In genomic region chr11:116539211-116539610, GRCh38 we compare ENCODE assay signal across 34 cellular contexts.
"Had no signal": no experiment of that assay in that cellular context is flagged by ENCODE, and none has a peak within 500 bp of the region (broad histone marks: within the 10 kb centered on the region; RNA-seq: fewer than 3 reads in every experiment).

No MANE protein-coding gene starts in this region.

- H3K4me3 Mint-ChIP-seq: activated B cell treated with CpG ODN at 0.5 μM for 24 hours; activated CD4-positive, alpha-beta memory T cell treated with anti-CD3 and anti-CD28 coated beads for 36 hours; activated CD4-positive, alpha-beta T cell treated with anti-CD3 and anti-CD28 coated beads, Interleukin-2, amount 10 ng/mL, durations not matched to agents 24 days and 14 days; activated CD8-positive, alpha-beta T cell treated with anti-CD3 and anti-CD28 coated beads for 36 hours; activated naive CD4-positive, alpha-beta T cell treated with anti-CD3 and anti-CD28 coated beads for 36 hours; activated naive CD8-positive, alpha-beta T cell treated with anti-CD3 and anti-CD28 coated beads for 36 hours; activated T-cell treated with anti-CD3 and anti-CD28 coated beads, Interleukin-2, amount 50 U/mL, for 4 hours; activated T-cell treated with anti-CD3 and anti-CD28 coated beads, Interleukin-2, amount 50 U/mL, for 72 hours; activated T-helper 1 cell treated with anti-CD3 and anti-CD28 coated beads, Interleukin-12 subunit alpha, Interleukin-12 subunit beta, Interleukin-2, Interleukin-4 antibody, amounts not matched to agents 30 ng/mL and 10 ng/mL and 1 ng/mL, durations not matched to agents 14 hours and 24 hours and 36 hours; activated T-helper 17 cell treated with anti-CD3 and anti-CD28 coated beads, Interleukin-2, amount 50 U/mL, for 72 hours; T-helper 1 cell treated with Interleukin-12 subunit alpha and Interleukin-12 subunit beta and Interleukin-4 antibody, amounts not matched to agents 30 μg/mL and 1 μg/mL, for 36 hours; T-helper 2 cell treated with Interferon-gamma antibody and Interleukin-4, amounts not matched to agents 5 μg/mL and 100 μg/mL, for 36 hours had no signal

- H3K36me3 Mint-ChIP-seq: activated CD4-positive, alpha-beta memory T cell treated with anti-CD3 and anti-CD28 coated beads for 36 hours; activated naive CD4-positive, alpha-beta T cell treated with anti-CD3 and anti-CD28 coated beads, Interleukin-2, amount 50 U/mL, for 72 hours had no signal

- H3K9me3 ChIP-seq: adrenal gland, body of pancreas had no signal

- H3K27ac Mint-ChIP-seq: activated B cell treated with CpG ODN at 0.5 μM for 24 hours; activated CD4-positive, alpha-beta memory T cell treated with anti-CD3 and anti-CD28 coated beads for 36 hours; activated CD4-positive, alpha-beta T cell treated with anti-CD3 and anti-CD28 coated beads, Interleukin-2, amount 10 ng/mL, durations not matched to agents 24 days and 14 days; activated CD8-positive, alpha-beta T cell treated with anti-CD3 and anti-CD28 coated beads for 36 hours; activated naive CD4-positive, alpha-beta T cell treated with anti-CD3 and anti-CD28 coated beads for 36 hours; activated naive CD4-positive, alpha-beta T cell treated with anti-CD3 and anti-CD28 coated beads, Interleukin-2, amount 50 U/mL, for 72 hours; activated naive CD8-positive, alpha-beta T cell treated with anti-CD3 and anti-CD28 coated beads for 36 hours; activated T-cell treated with anti-CD3 and anti-CD28 coated beads, Interleukin-2, amount 50 U/mL, for 72 hours; activated T-helper 1 cell treated with anti-CD3 and anti-CD28 coated beads, Interleukin-12 subunit alpha, Interleukin-12 subunit beta, Interleukin-2, Interleukin-4 antibody, amounts not matched to agents 30 ng/mL and 10 ng/mL and 1 ng/mL, durations not matched to agents 14 hours and 24 hours and 36 hours; activated T-helper 17 cell treated with anti-CD3 and anti-CD28 coated beads, Interleukin-2, amount 50 U/mL, for 72 hours; T-helper 1 cell treated with Interleukin-12 subunit alpha and Interleukin-12 subunit beta and Interleukin-4 antibody, amounts not matched to agents 30 μg/mL and 1 μg/mL, for 36 hours; T-helper 2 cell treated with Interferon-gamma antibody and Interleukin-4, amounts not matched to agents 5 μg/mL and 100 μg/mL, for 36 hours had no signal

- H3K9me3 Mint-ChIP-seq: activated B cell treated with CpG ODN at 0.5 μM for 24 hours; activated CD4-positive, alpha-beta memory T cell treated with anti-CD3 and anti-CD28 coated beads for 36 hours; activated CD4-positive, alpha-beta T cell treated with anti-CD3 and anti-CD28 coated beads, Interleukin-2, amount 10 ng/mL, durations not matched to agents 24 days and 14 days; activated CD8-positive, alpha-beta T cell treated with anti-CD3 and anti-CD28 coated beads for 36 hours; activated naive CD4-positive, alpha-beta T cell treated with anti-CD3 and anti-CD28 coated beads for 36 hours; activated naive CD4-positive, alpha-beta T cell treated with anti-CD3 and anti-CD28 coated beads, Interleukin-2, amount 50 U/mL, for 72 hours; activated naive CD8-positive, alpha-beta T cell treated with anti-CD3 and anti-CD28 coated beads for 36 hours; activated T-cell treated with anti-CD3 and anti-CD28 coated beads, Interleukin-2, amount 50 U/mL, for 4 hours; activated T-cell treated with anti-CD3 and anti-CD28 coated beads, Interleukin-2, amount 50 U/mL, for 72 hours; activated T-helper 1 cell treated with anti-CD3 and anti-CD28 coated beads, Interleukin-12 subunit alpha, Interleukin-12 subunit beta, Interleukin-2, Interleukin-4 antibody, amounts not matched to agents 30 ng/mL and 10 ng/mL and 1 ng/mL, durations not matched to agents 14 hours and 24 hours and 36 hours; activated T-helper 17 cell treated with anti-CD3 and anti-CD28 coated beads, Interleukin-2, amount 50 U/mL, for 72 hours; T-helper 1 cell treated with Interleukin-12 subunit alpha and Interleukin-12 subunit beta and Interleukin-4 antibody, amounts not matched to agents 30 μg/mL and 1 μg/mL, for 36 hours; T-helper 2 cell treated with Interferon-gamma antibody and Interleukin-4, amounts not matched to agents 5 μg/mL and 100 μg/mL, for 36 hours had no signal

- H3K27me3 ChIP-seq: body of pancreas, brain microvascular endothelial cell had no signal

- H3K4me1 ChIP-seq: adrenal gland, body of pancreas, breast epithelium had no signal

- DNase-seq: activated B cell treated with CpG ODN at 0.5 μM for 24 hours; activated CD4-positive, alpha-beta memory T cell treated with anti-CD3 and anti-CD28 coated beads for 36 hours; activated CD4-positive, alpha-beta T cell treated with anti-CD3 and anti-CD28 coated beads for 4 hours; activated CD4-positive, alpha-beta T cell treated with anti-CD3 and anti-CD28 coated beads, Interleukin-2, amount 10 ng/mL, durations not matched to agents 24 days and 14 days; activated CD4-positive, alpha-beta T cell treated with anti-CD3 and anti-CD28 coated beads, Interleukin-2, amount 50 U/mL, for 1 hour; activated CD4-positive, alpha-beta T cell treated with anti-CD3 and anti-CD28 coated beads, Interleukin-2, amount 50 U/mL, for 4 hours; activated CD4-positive, CD25-positive, alpha-beta regulatory T cell treated with anti-CD3 and anti-CD28 coated beads, Interleukin-2, amount 50 U/mL, for 72 hours; activated CD8-positive, alpha-beta memory T cell treated with anti-CD3 and anti-CD28 coated beads, Interleukin-2, amount 50 U/mL, for 4 hours; activated CD8-positive, alpha-beta T cell treated with anti-CD3 and anti-CD28 coated beads for 36 hours; activated effector memory CD4-positive, alpha-beta T cell treated with anti-CD3 and anti-CD28 coated beads, Interleukin-2, amount 50 U/mL, for 16 hours; activated gamma-delta T cell treated with Interleukin-2 at 50 U/mL for 16 hours; activated naive CD4-positive, alpha-beta T cell; activated naive CD4-positive, alpha-beta T cell treated with anti-CD3 and anti-CD28 coated beads for 36 hours; activated naive CD4-positive, alpha-beta T cell treated with anti-CD3 and anti-CD28 coated beads, Interleukin-2, amount 50 U/mL, for 16 hours; activated naive CD8-positive, alpha-beta T cell treated with anti-CD3 and anti-CD28 coated beads for 36 hours; activated T-cell treated with anti-CD3 and anti-CD28 coated beads for 4 hours; activated T-cell treated with anti-CD3 and anti-CD28 coated beads, Interleukin-2, amount 50 U/mL, for 1 hour; activated T-cell treated with anti-CD3 and anti-CD28 coated beads, Interleukin-2, amount 50 U/mL, for 4 hours; activated T-cell treated with anti-CD3 and anti-CD28 coated beads, Interleukin-2, amount 50 U/mL, for 72 hours; adrenal gland; amniotic stem cell; body of pancreas; brain microvascular endothelial cell; central memory CD4-positive, alpha-beta T cell; T-helper 1 cell; T-helper 2 cell; T-helper 9 cell had no signal

- H3K27ac ChIP-seq: adrenal gland, body of pancreas, brain microvascular endothelial cell, breast epithelium, VCaP had no signal

- H3K4me3 ChIP-seq: adrenal gland, body of pancreas, breast epithelium had no signal

- H3K36me3 ChIP-seq: adrenal gland, brain microvascular endothelial cell, breast epithelium had no signal

- H3K4me1 Mint-ChIP-seq: activated B cell treated with CpG ODN at 0.5 μM for 24 hours; activated CD4-positive, alpha-beta T cell treated with anti-CD3 and anti-CD28 coated beads, Interleukin-2, amount 10 ng/mL, durations not matched to agents 24 days and 14 days; activated naive CD8-positive, alpha-beta T cell treated with anti-CD3 and anti-CD28 coated beads for 36 hours; activated T-helper 17 cell treated with anti-CD3 and anti-CD28 coated beads, Interleukin-2, amount 50 U/mL, for 72 hours had no signal

- H3K27me3 Mint-ChIP-seq: activated CD4-positive, alpha-beta T cell treated with anti-CD3 and anti-CD28 coated beads, Interleukin-2, amount 10 ng/mL, durations not matched to agents 24 days and 14 days had no signal
